ENCODE assay signal across 16 cellular contexts in genomic region chr22:35450824-35451541, GRCh38.
"Had no signal": no experiment of that assay in that cellular context is flagged by ENCODE, and none has a peak within 500 bp of the region (broad histone marks: within the 10 kb centered on the region; RNA-seq: fewer than 3 reads in every experiment).

No MANE protein-coding gene starts in this region.

- H3K4me1 ChIP-seq: left lung, psoas muscle, testis had no signal

- H3K36me3 ChIP-seq: gastroesophageal sphincter had no signal

- H3K4me1 Mint-ChIP-seq: stimulated activated naive CD8-positive, alpha-beta T cell treated with anti-CD3 and anti-CD28 coated beads, Interleukin-15, amount 100 ng/mL, for 72 hours had no signal

- H3K27me3 ChIP-seq: gastroesophageal sphincter, hepatocyte, left lung, SJSA1, testis had no signal

- H3K4me3 ChIP-seq: gastroesophageal sphincter, hepatocyte, left lung, psoas muscle, SJSA1, testis had no signal

- H2AFZ ChIP-seq: hepatocyte had no signal

- H3K27ac Mint-ChIP-seq: activated naive CD8-positive, alpha-beta T cell treated with anti-CD3 and anti-CD28 coated beads, Interleukin-2, amount 50 U/mL, for 24 hours; activated T-cell treated with anti-CD3 and anti-CD28 coated beads, Interleukin-2, amount 50 U/mL, for 72 hours had no signal

- H3K27me3 Mint-ChIP-seq: activated naive CD8-positive, alpha-beta T cell treated with anti-CD3 and anti-CD28 coated beads, Interleukin-2, amount 50 U/mL, for 24 hours; stimulated activated naive CD8-positive, alpha-beta T cell treated with anti-CD3 and anti-CD28 coated beads, Interleukin-15, amount 100 ng/mL, for 72 hours had no signal

- H3K4me2 ChIP-seq: hepatocyte had no signal

- H3K27ac ChIP-seq: gastroesophageal sphincter, hepatocyte, psoas muscle, SJSA1, testis had no signal

- H3K4me3 Mint-ChIP-seq: activated naive CD8-positive, alpha-beta T cell treated with anti-CD3 and anti-CD28 coated beads, Interleukin-2, amount 50 U/mL, for 24 hours; activated T-cell treated with anti-CD3 and anti-CD28 coated beads, Interleukin-2, amount 50 U/mL, for 72 hours; naive thymus-derived CD8-positive, alpha-beta T cell; stimulated activated naive CD8-positive, alpha-beta T cell treated with anti-CD3 and anti-CD28 coated beads, Interleukin-15, amount 100 ng/mL, for 72 hours had no signal

- DNase-seq: activated CD4-positive, alpha-beta T cell treated with anti-CD3 and anti-CD28 coated beads, Interleukin-2, amount 50 U/mL, for 4 hours; activated CD4-positive, CD25-positive, alpha-beta regulatory T cell treated with anti-CD3 and anti-CD28 coated beads, Interleukin-2, amount 50 U/mL, for 72 hours; activated gamma-delta T cell treated with Interleukin-2 at 50 U/mL for 16 hours; activated naive CD8-positive, alpha-beta T cell treated with anti-CD3 and anti-CD28 coated beads, Interleukin-2, amount 50 U/mL, for 24 hours; activated T-cell treated with anti-CD3 and anti-CD28 coated beads, Interleukin-2, amount 50 U/mL, for 72 hours; aorta; erythroblast; naive thymus-derived CD8-positive, alpha-beta T cell; psoas muscle; stimulated activated naive CD8-positive, alpha-beta T cell treated with anti-CD3 and anti-CD28 coated beads, Interleukin-15, amount 100 ng/mL, for 72 hours; SW 1271; testis had no signal

- H3K9me3 ChIP-seq: gastroesophageal sphincter, left lung, psoas muscle, SJSA1, testis had no signal

- H3K9me3 Mint-ChIP-seq: activated naive CD8-positive, alpha-beta T cell treated with anti-CD3 and anti-CD28 coated beads, Interleukin-2, amount 50 U/mL, for 24 hours; activated T-cell treated with anti-CD3 and anti-CD28 coated beads, Interleukin-2, amount 50 U/mL, for 72 hours; naive thymus-derived CD8-positive, alpha-beta T cell; stimulated activated naive CD8-positive, alpha-beta T cell treated with anti-CD3 and anti-CD28 coated beads, Interleukin-15, amount 100 ng/mL, for 72 hours had no signal
